ENCODE assay signal across 9 cellular contexts in genomic region chr3:94063497-94064119, GRCh38. TPM values are rescaled to one million over a fixed set of nuclear protein-coding genes. Genes with fewer than 3 reads are reported as not detected.
DNase-seq lines count a peak whose midpoint lies in the region; ATAC-seq and TF ChIP-seq lines count a peak whose summit lies in the region.
"Had no signal": no experiment of that assay in that cellular context is flagged by ENCODE, and none has a peak within 500 bp of the region (broad histone marks: within the 10 kb centered on the region; RNA-seq: fewer than 3 reads in every experiment).

No MANE protein-coding gene starts in this region.

- peaks cover 83% of the 10 kb centered on the region for H3K36me3 Mint-ChIP-seq in activated T-cell treated with anti-CD3 and anti-CD28 coated beads, Interleukin-2, amount 50 U/mL, for 24 hours (ENCODE audit: low read depth)
- peaks cover 40% of the 10 kb centered on the region for H3K36me3 Mint-ChIP-seq in activated CD4-positive, alpha-beta memory T cell treated with anti-CD3 and anti-CD28 coated beads for 36 hours

- no peak for TF ChIP-seq POLR2A in stomach (IDR thresholded peaks at IDR 0.05)

- no peaks in the 10 kb centered on the region for H3K27me3 Mint-ChIP-seq in activated T-cell treated with anti-CD3 and anti-CD28 coated beads, Interleukin-2, amount 50 U/mL, for 24 hours
- no peaks in the 10 kb centered on the region for H3K27me3 Mint-ChIP-seq in activated CD4-positive, alpha-beta memory T cell treated with anti-CD3 and anti-CD28 coated beads for 36 hours

- H3K27ac Mint-ChIP-seq in activated T-cell treated with anti-CD3 and anti-CD28 coated beads, Interleukin-2, amount 50 U/mL, for 24 hours: peak overlapping the region; percentile 100
- H3K27ac Mint-ChIP-seq in activated CD4-positive, alpha-beta memory T cell treated with anti-CD3 and anti-CD28 coated beads for 36 hours: peak overlapping the region; percentile 99

- peak overlapping the region; percentile 39 to 98 (median 95) for H3K27ac ChIP-seq in stomach

- TF ChIP-seq EP300 in stomach (IDR thresholded peaks at IDR 0.05): no peak

- POLR2A ChIA-PET in activated CD4-positive, alpha-beta memory T cell treated with anti-CD3 and anti-CD28 coated beads for 36 hours (lab: Charles Lee): interaction anchor here (0.5 to 1.7 kb wide), 2 partner anchors 16 to 52 kb away, joined by 3 to 5 read pairs; no protein-coding TSS in a partner anchor

- H3K4me1 ChIP-seq in iPS-15b (ENCODE audit: control insufficient read depth, insufficient read depth, low read length): peaks cover 4% of the 10 kb centered on the region
- H3K4me1 ChIP-seq in stomach: peaks cover 7 to 60% (median 36%) of the 10 kb centered on the region in 4 donors

- no peak for TF ChIP-seq CTCF in stomach (IDR thresholded peaks at IDR 0.05)

- WGBS in stomach, 5 donors: 48 to 59% (median 50%) methylated on average over 16 of the region's 16 CpGs

- no peak for DNase-seq in activated T-cell treated with anti-CD3 and anti-CD28 coated beads, Interleukin-2, amount 50 U/mL, for 24 hours
- no peak for DNase-seq in activated T-cell treated with anti-CD3 and anti-CD28 coated beads, Interleukin-2, amount 50 U/mL, for 1 hour
- DNase-seq in activated CD4-positive, alpha-beta memory T cell treated with anti-CD3 and anti-CD28 coated beads for 36 hours: no peak
- DNase-seq in stomach (no peak), head of caudate nucleus (no peak), posterior cingulate gyrus (no peak)

- H3K36me3 ChIP-seq in iPS-15b (ENCODE audit: control insufficient read depth, insufficient read depth, low read length) (no peaks in the 10 kb centered on the region), stomach (peaks cover 0 to 37% (median 20%) of the 10 kb centered on the region in 4 donors)

- intact Hi-C loops in activated CD4-positive, alpha-beta memory T cell treated with anti-CD3 and anti-CD28 coated beads for 36 hours (cut with micrococcal nuclease): no loop called here
- intact Hi-C loops in stomach (cut with DNase I; ENCODE audit: low total_unique reads) (no loop called here), head of caudate nucleus (cut with DNase I) (loop anchor here (10.0 kb wide), 1 partner anchor 59 kb away; no protein-coding TSS in a partner anchor), posterior cingulate gyrus (cut with DNase I) (no loop called here)

- H3K9me3 Mint-ChIP-seq in activated T-cell treated with anti-CD3 and anti-CD28 coated beads, Interleukin-2, amount 50 U/mL, for 24 hours: peaks cover 1% of the 10 kb centered on the region
- H3K9me3 Mint-ChIP-seq in activated CD4-positive, alpha-beta memory T cell treated with anti-CD3 and anti-CD28 coated beads for 36 hours: peaks cover 9% of the 10 kb centered on the region

- H3K4me1 Mint-ChIP-seq in activated T-cell treated with anti-CD3 and anti-CD28 coated beads, Interleukin-2, amount 50 U/mL, for 24 hours (ENCODE audit: low read depth): peaks cover 59% of the 10 kb centered on the region
- H3K4me1 Mint-ChIP-seq in activated CD4-positive, alpha-beta memory T cell treated with anti-CD3 and anti-CD28 coated beads for 36 hours (ENCODE audit: low read depth): peaks cover 51% of the 10 kb centered on the region

- CTCF ChIA-PET in activated CD4-positive, alpha-beta memory T cell treated with anti-CD3 and anti-CD28 coated beads for 36 hours (lab: Charles Lee): interaction anchor here (0.7 to 3.1 kb wide), 6 partner anchors 14 to 1859 kb away, joined by 3 to 12 read pairs (median 4); partner anchors contain the start of gene PROS1

- H3K27me3 ChIP-seq in iPS-15b (ENCODE audit: control insufficient read depth, insufficient read depth, low read length) (no peaks in the 10 kb centered on the region), stomach (no peaks in the 10 kb centered on the region)

- peak overlapping the region; percentile 91 for H3K4me3 Mint-ChIP-seq in activated T-cell treated with anti-CD3 and anti-CD28 coated beads, Interleukin-2, amount 50 U/mL, for 24 hours
- H3K4me3 Mint-ChIP-seq in activated CD4-positive, alpha-beta memory T cell treated with anti-CD3 and anti-CD28 coated beads for 36 hours: peak overlapping the region; percentile 96

- no peaks in the 10 kb centered on the region for H3K9me3 ChIP-seq in iPS-15b (ENCODE audit: control insufficient read depth, insufficient read depth, low read length)
- no peaks in the 10 kb centered on the region for H3K9me3 ChIP-seq in stomach

- H3K4me3 ChIP-seq in iPS-15b (ENCODE audit: low read depth, low read length) (peak overlapping the region; percentile 73), stomach (peak overlapping the region; percentile 50 to 77 (median 68))

- no peak for ATAC-seq in HG03097 (IDR thresholded peaks at IDR 0.05; ENCODE audit: low FRiP score, unreplicated experiment)

- peak overlapping the region; percentile 91 for H3K9ac ChIP-seq in iPS-15b (ENCODE audit: low read depth, low read length)

RNA-seq across cellular contexts. Expression of gene NSUN3, which starts 0.7 kb away (rescaled TPM):
- 10 to 100 TPM; 15.3 to 16.2 TPM for total RNA-seq in activated CD4-positive, alpha-beta memory T cell treated with anti-CD3 and anti-CD28 coated beads for 36 hours
- 10 to 100 TPM; 15.1 to 88.8 (median 22.2) TPM for total RNA-seq in stomach
- polyA plus RNA-seq in stomach: 1 to 10 TPM; 2.4 to 6.3 (median 6.3) TPM

RNA-seq across cellular contexts. Expression of gene DHFR2, which starts 0.9 kb away (rescaled TPM):
- 1 to 10 TPM; 6.8 to 9.7 TPM for total RNA-seq in activated CD4-positive, alpha-beta memory T cell treated with anti-CD3 and anti-CD28 coated beads for 36 hours
- 1 to 10 TPM; 1.4 to 6.2 (median 4.7) TPM for total RNA-seq in stomach
- polyA plus RNA-seq in stomach: 1 to 10 TPM; 1.1 to 2.5 (median 1.8) TPM

RNA-seq across cellular contexts. Expression of gene STX19, which starts 35.2 kb away (rescaled TPM):
- not detected for total RNA-seq in activated CD4-positive, alpha-beta memory T cell treated with anti-CD3 and anti-CD28 coated beads for 36 hours
- total RNA-seq in stomach: 1 to 10 TPM in 2 of 5 donors, not detected in 3; 1.7 to 7.5 TPM
- 10 to 100 TPM in 2 of 3 donors, 1 to 10 TPM in 1; 9.2 to 21.1 (median 10.4) TPM for polyA plus RNA-seq in stomach
- total RNA-seq: myocyte had no signal
